8 cellular contexts compared by ENCODE assay signal in the genomic region with DNA sequence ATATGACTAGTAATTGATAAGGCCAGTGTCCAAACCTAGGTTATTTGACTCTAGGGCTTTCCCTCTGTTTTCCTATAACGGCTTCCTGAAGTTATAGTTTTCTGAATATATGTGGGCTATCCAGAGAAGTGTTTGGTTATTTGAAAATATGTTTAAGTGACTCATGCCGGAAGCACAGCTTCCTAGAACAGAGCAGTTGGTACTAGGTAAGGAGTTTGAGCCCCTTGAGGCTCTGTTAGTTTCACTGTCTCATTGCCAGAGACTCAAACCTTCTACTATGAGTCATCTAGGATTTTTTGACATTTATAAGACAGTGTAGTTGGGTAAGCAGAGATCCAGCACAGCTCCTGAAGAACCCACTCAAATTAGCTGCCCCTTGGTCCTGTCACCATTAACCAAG. TPM values are rescaled to one million over a fixed set of nuclear protein-coding genes. Genes with fewer than 3 reads are reported as not detected.
DNase-seq lines count a peak whose midpoint lies in the region; ATAC-seq, FAIRE-seq and TF ChIP-seq lines count a peak whose summit lies in the region.

No MANE protein-coding gene starts in this region.

- no peak overlapping the region for H3K9ac ChIP-seq in kidney (ENCODE audit: low read length in 2 of 2)

- no peak for TF ChIP-seq CTCF in osteocyte (IDR thresholded peaks at IDR 0.05)
- no peak for TF ChIP-seq CTCF in kidney (IDR thresholded peaks at IDR 0.05; ENCODE audit: borderline replicate concordance, extremely low read depth, insufficient read depth)

- intact Hi-C loops in kidney (cut with DNase I): no loop called here

- ATAC-seq in GM18909 (IDR thresholded peaks at IDR 0.05; ENCODE audit: poor library complexity, unreplicated experiment) (peak; percentile 96), HG02852 (IDR thresholded peaks at IDR 0.05; ENCODE audit: unreplicated experiment) (peak; percentile 93)

- peak overlapping the region; percentile 72 for H3K27ac Mint-ChIP-seq in osteocyte (ENCODE audit: unreplicated experiment)

- H3K36me3 Mint-ChIP-seq in osteocyte (ENCODE audit: unreplicated experiment): peaks cover 66% of the 10 kb centered on the region

- H3K9me3 ChIP-seq in kidney (ENCODE audit: control insufficient read depth in 1 of 2, low read length in 2 of 2): no peaks in the 10 kb centered on the region

- no peaks in the 10 kb centered on the region for H3K9me3 Mint-ChIP-seq in osteocyte (ENCODE audit: unreplicated experiment)

- no peak overlapping the region for H3K27ac ChIP-seq in kidney (ENCODE audit: low read depth in 2 of 2, low read length in 2 of 2)

- DNase-seq in T1000 (lab: John Stamatoyannopoulos, UW) (peak; percentile 1), osteocyte (ENCODE audit: extremely low spot score, unreplicated experiment) (no peak), iPS-NIHi7 (ENCODE audit: extremely low spot score) (no peak), UCSD-AML1 (lab: John Stamatoyannopoulos, UW; ENCODE audit: unreplicated experiment) (no peak), kidney (no peak)
- no peak for DNase-seq in activated CD8-positive, alpha-beta memory T cell treated with anti-CD3 and anti-CD28 coated beads for 24 hours

- H3K36me3 ChIP-seq in kidney (ENCODE audit: control insufficient read depth in 1 of 2, insufficient read depth in 2 of 2, low read length in 2 of 2): peaks cover 0 to 6% of the 10 kb centered on the region in 2 donors

- no peak overlapping the region for H3K4me3 Mint-ChIP-seq in osteocyte (ENCODE audit: unreplicated experiment)

- no peak overlapping the region for H3K4me3 ChIP-seq in kidney (ENCODE audit: low read length in 2 of 2)

- no peaks in the 10 kb centered on the region for H3K4me1 ChIP-seq in kidney (ENCODE audit: control insufficient read depth in 1 of 2, insufficient read depth in 1 of 2, low read depth in 1 of 2, low read length in 2 of 2)

- FAIRE-seq in kidney (lab: Jason Lieb, UNC): no peak

- H3K4me1 Mint-ChIP-seq in osteocyte (ENCODE audit: unreplicated experiment): peaks cover 25% of the 10 kb centered on the region

- H3K27me3 Mint-ChIP-seq in osteocyte (ENCODE audit: unreplicated experiment): no peaks in the 10 kb centered on the region

RNA-seq across cellular contexts. Expression of a gene that starts 27.1 kb away (rescaled TPM):
- total RNA-seq in osteocyte: 12.2 and 14.2 TPM in 2 replicates
- total RNA-seq in kidney: 13.8 TPM
- polyA plus RNA-seq in kidney (ENCODE audit: insufficient read depth, low read depth, low replicate concordance): 3.1 TPM

RNA-seq across cellular contexts. Expression of a gene that starts 27.1 kb away (rescaled TPM):
- total RNA-seq in osteocyte: 158 and 171 TPM in 2 replicates
- total RNA-seq in kidney: 160 TPM
- polyA plus RNA-seq in kidney (ENCODE audit: insufficient read depth, low read depth, low replicate concordance): 67.6 TPM
